In genomic region chr14:77511486-77512162, GRCh38 we compare ENCODE assay signal across 22 cellular contexts. TPM values are rescaled to one million over a fixed set of nuclear protein-coding genes. Genes with fewer than 3 reads are reported as not detected.
"Had no signal": no experiment of that assay in that cellular context is flagged by ENCODE, and none has a peak within 500 bp of the region (broad histone marks: within the 10 kb centered on the region; RNA-seq: fewer than 3 reads in every experiment).

No MANE protein-coding gene starts in this region.

- DNase-seq: IMR-90, Karpas-422, KG1, MM.1S, NCI-H1092 treated with DMSO at 0.1 percent for 48 hours, NCI-H1436, NCI-H187, NCI-H2029, NCI-H2081 treated with DMSO at 0.1 percent for 48 hours, NCI-H2171, NCI-H226, NCI-H446, NCI-H510A, NCI-H524 treated with DMSO at 0.1 percent for 48 hours, NCI-H69, NCI-H774, Right ventricle myocardium superior, RPMI8226, SIG-M5 had no signal

- H3K4me1 ChIP-seq: SJSA1 had no signal

- H3K27me3 ChIP-seq: SJSA1 had no signal

- H3K9me3 ChIP-seq: SJSA1 had no signal

- H3K4me3 ChIP-seq: SJSA1, SK-N-MC had no signal

- H3K27ac ChIP-seq: SJSA1, SK-N-MC had no signal

RNA-seq across cellular contexts. Expression of gene ISM2, which starts 13.0 kb away (rescaled TPM):
- total RNA-seq: HT-29, Right ventricle myocardium superior, SJSA1 had no signal
